17 cellular contexts compared by ENCODE assay signal in genomic region chr2:70199320-70199864, GRCh38. TPM values are rescaled to one million over a fixed set of nuclear protein-coding genes. Genes with fewer than 3 reads are reported as not detected.
DNase-seq lines count a peak whose midpoint lies in the region; ATAC-seq and TF ChIP-seq lines count a peak whose summit lies in the region.
"Had no signal": no experiment of that assay in that cellular context is flagged by ENCODE, and none has a peak within 500 bp of the region (broad histone marks: within the 10 kb centered on the region; RNA-seq: fewer than 3 reads in every experiment).

No MANE protein-coding gene starts in this region.

- H3K4me3 Mint-ChIP-seq in MCF 10A (ENCODE audit: unreplicated experiment): no peak overlapping the region
- H3K4me3 Mint-ChIP-seq: CD4-positive, alpha-beta memory T cell had no signal

- no peaks in the 10 kb centered on the region for H3K9me3 Mint-ChIP-seq in MCF 10A (ENCODE audit: unreplicated experiment)
- H3K9me3 Mint-ChIP-seq: CD4-positive, alpha-beta memory T cell had no signal

- H3K4me1 ChIP-seq in DND-41 (ENCODE audit: insufficient read depth, low read length) (no peaks in the 10 kb centered on the region), DOHH2 (ENCODE audit: control insufficient read depth, low read length) (0 out of 2 replicates have a peak, but pooled peaks cover 3% of the 10 kb centered on the region), Loucy (ENCODE audit: insufficient read depth, low read length, poor library complexity, severe bottlenecking) (no peaks in the 10 kb centered on the region)
- H3K4me1 ChIP-seq: BE2C had no signal

- H2AFZ ChIP-seq in DND-41 (ENCODE audit: low read depth, low read length): no peak overlapping the region
- no peak overlapping the region for H2AFZ ChIP-seq in Loucy (ENCODE audit: low read length)

- H3K36me3 ChIP-seq in DND-41 (ENCODE audit: insufficient read depth, low read length): no peaks in the 10 kb centered on the region
- no peaks in the 10 kb centered on the region for H3K36me3 ChIP-seq in DOHH2 (ENCODE audit: control insufficient read depth, low read length)
- no peaks in the 10 kb centered on the region for H3K36me3 ChIP-seq in Loucy (ENCODE audit: insufficient read depth, low read length)
- H3K36me3 ChIP-seq: BE2C had no signal

- H3K9me3 ChIP-seq in DND-41 (ENCODE audit: insufficient read depth, low read length, severe bottlenecking) (no peaks in the 10 kb centered on the region), DOHH2 (ENCODE audit: control insufficient read depth, insufficient read depth, low read length) (no peaks in the 10 kb centered on the region), Loucy (ENCODE audit: insufficient read depth, low read depth, low read length) (no peaks in the 10 kb centered on the region)
- H3K9me3 ChIP-seq: BE2C had no signal

- H3F3A ChIP-seq in DOHH2 (ENCODE audit: control insufficient read depth, insufficient read depth): no peaks in the 10 kb centered on the region; the same call in 1 of the 2 replicates
- no peaks in the 10 kb centered on the region for H3F3A ChIP-seq in Loucy (ENCODE audit: low read depth)

- no peaks in the 10 kb centered on the region for H3K9me2 ChIP-seq in DOHH2 (replicated peaks; ENCODE audit: control insufficient read depth, low read length)
- H3K9me2 ChIP-seq in Loucy (replicated peaks; ENCODE audit: low read depth, low read length): no peaks in the 10 kb centered on the region

- H3K4me3 ChIP-seq in DND-41 (ENCODE audit: low read depth in 1 of 2, low read length in 2 of 2) (no peak overlapping the region), DOHH2 (ENCODE audit: low read length) (no peak overlapping the region), Loucy (ENCODE audit: low read length, poor library complexity, severe bottlenecking) (no peak overlapping the region)
- H3K4me3 ChIP-seq: SK-N-MC had no signal

- peak; percentile 36; the same call in 1 of the 3 replicates for ATAC-seq in DND-41 (ENCODE audit: insufficient read depth, low read depth)

- no TSS peak for BruUV-seq in MCF 10A (replicated peaks; lab: Mats Ljungman, UMichigan)

- no peaks in the 10 kb centered on the region for H4K20me1 ChIP-seq in DND-41 (ENCODE audit: insufficient read depth, low read length)
- no peaks in the 10 kb centered on the region for H4K20me1 ChIP-seq in DOHH2 (ENCODE audit: control insufficient read depth, insufficient read depth, low read depth, low read length)
- H4K20me1 ChIP-seq in Loucy (ENCODE audit: insufficient read depth, low read length, poor library complexity, severe bottlenecking): no peaks in the 10 kb centered on the region

- H3K9ac ChIP-seq in DND-41 (ENCODE audit: low read depth, low read length): no peak overlapping the region
- H3K9ac ChIP-seq in Loucy (ENCODE audit: low read depth, low read length, poor library complexity, severe bottlenecking): no peak overlapping the region

- no peak for DNase-seq in DND-41
- peak; percentile 22 for DNase-seq in OCI-M1 (lab: John Stamatoyannopoulos, UW)
- no peak for DNase-seq in NCI-H2107 treated with DMSO at 0.1 percent for 48 hours (lab: John Stamatoyannopoulos, UW; ENCODE audit: unreplicated experiment)
- no peak for DNase-seq in NCI-H446 (lab: John Stamatoyannopoulos, UW)
- DNase-seq in MCF 10A (ENCODE audit: unreplicated experiment): no peak
- no peak for DNase-seq in COLO668 (lab: John Stamatoyannopoulos, UW; ENCODE audit: unreplicated experiment)
- DNase-seq: BE2C; CD4-positive, alpha-beta memory T cell; HCEC 1CT; NCI-H1436; NCI-H2081 treated with DMSO at 0.1 percent for 48 hours; NCI-H748 treated with DMSO at 0.1 percent for 48 hours; T-helper 1 cell had no signal

- H3K27me3 ChIP-seq in DND-41 (ENCODE audit: insufficient read depth, low read length, poor library complexity): no peaks in the 10 kb centered on the region
- H3K27me3 ChIP-seq in DOHH2 (ENCODE audit: control insufficient read depth, low read length): no peaks in the 10 kb centered on the region
- H3K27me3 ChIP-seq in Loucy (ENCODE audit: insufficient read depth, low read length, poor library complexity, severe bottlenecking): no peaks in the 10 kb centered on the region
- H3K27me3 ChIP-seq: BE2C had no signal

- intact Hi-C loops in MCF 10A (cut with micrococcal nuclease): no loop called here

- no peaks in the 10 kb centered on the region for H3K4me1 Mint-ChIP-seq in MCF 10A (ENCODE audit: insufficient read depth, unreplicated experiment)
- H3K4me1 Mint-ChIP-seq: CD4-positive, alpha-beta memory T cell had no signal

- H3K4me2 ChIP-seq in DND-41 (ENCODE audit: insufficient read depth, low read length) (no peak overlapping the region), DOHH2 (ENCODE audit: low read length) (no peak overlapping the region), Loucy (ENCODE audit: low read depth, low read length, poor library complexity, severe bottlenecking) (no peak overlapping the region)

- POLR2A ChIA-PET in MCF 10A (lab: Yijun Ruan, JAX): interaction anchor here (0.5 to 2.4 kb wide), 3 partner anchors 8 to 63 kb away, joined by 3 to 10 read pairs (median 3); partner anchors contain the start of gene C2orf42

- H3K36me3 Mint-ChIP-seq in MCF 10A (ENCODE audit: insufficient read depth, unreplicated experiment): no peaks in the 10 kb centered on the region
- H3K36me3 Mint-ChIP-seq: CD4-positive, alpha-beta memory T cell had no signal

- no peaks in the 10 kb centered on the region for H3K27me3 Mint-ChIP-seq in MCF 10A (ENCODE audit: insufficient read depth, unreplicated experiment)

- H3K27ac Mint-ChIP-seq in MCF 10A (ENCODE audit: low read depth, unreplicated experiment): no peak overlapping the region
- H3K27ac Mint-ChIP-seq: CD4-positive, alpha-beta memory T cell had no signal

- CTCF ChIA-PET in MCF 10A (lab: Yijun Ruan, JAX): interaction anchor here (0.6 kb wide), 1 partner anchor 119 kb away, joined by 4 read pairs; no protein-coding TSS in a partner anchor

- no peaks in the 10 kb centered on the region for H3K79me2 ChIP-seq in DND-41 (ENCODE audit: insufficient read depth, low read length)
- H3K79me2 ChIP-seq in DOHH2 (ENCODE audit: control insufficient read depth, low read length): no peaks in the 10 kb centered on the region
- H3K79me2 ChIP-seq in Loucy (ENCODE audit: insufficient read depth, low read length): no peaks in the 10 kb centered on the region

- TF ChIP-seq CTCF in DND-41 (IDR thresholded peaks at IDR 0.05; ENCODE audit: borderline replicate concordance, extremely low read depth, low read length, poor library complexity, severe bottlenecking) (no peak), DOHH2 (IDR thresholded peaks at IDR 0.05; ENCODE audit: low read depth, low read length, poor library complexity, severe bottlenecking) (peak; percentile 34), Loucy (conservative IDR thresholded peaks at IDR 0.05; ENCODE audit: low read length) (peak; percentile 32; the same call in 1 of the 2 replicates), MCF 10A (IDR thresholded peaks at IDR 0.05; ENCODE audit: unreplicated experiment) (no peak)

- no peak overlapping the region for H3K27ac ChIP-seq in DND-41 (ENCODE audit: low read length)
- no peak overlapping the region for H3K27ac ChIP-seq in DOHH2 (ENCODE audit: low read depth, low read length)
- H3K27ac ChIP-seq: RWPE1, SK-N-MC had no signal

RNA-seq across cellular contexts. Expression of gene C2orf42, which starts 8.6 kb away (rescaled TPM):
- 17.6 and 28.5 TPM in 2 replicates for total RNA-seq in MCF 10A (2022)

RNA-seq across cellular contexts. Expression of gene TIA1, which starts 49.0 kb away (rescaled TPM):
- total RNA-seq in MCF 10A (2022): 75.7 and 83.9 TPM in 2 replicates

RNA-seq across cellular contexts. Expression of gene PCYOX1, which starts 58.5 kb away (rescaled TPM):
- 17.4 and 24.8 TPM in 2 replicates for total RNA-seq in MCF 10A (2022)

Comparison
In these comparisons a context has a peak if more than half of its experiments do, and no peak if none do; other contexts are left out.
1. CTCF ChIP-seq: peak in DOHH2 (single experiment) and Loucy (single experiment); none in DND-41 (single experiment) and MCF 10A (single experiment).